Comparison of ENCODE assay signal across 10 cellular contexts in genomic region chr2:86703704-86704370, GRCh38. TPM values are rescaled to one million over a fixed set of nuclear protein-coding genes. Genes with fewer than 3 reads are reported as not detected.
DNase-seq lines count a peak whose midpoint lies in the region; FAIRE-seq and TF ChIP-seq lines count a peak whose summit lies in the region.
"Had no signal": no experiment of that assay in that cellular context is flagged by ENCODE, and none has a peak within 500 bp of the region (broad histone marks: within the 10 kb centered on the region; RNA-seq: fewer than 3 reads in every experiment).

No MANE protein-coding gene starts in this region.

- no peaks in the 10 kb centered on the region for H3K27me3 Mint-ChIP-seq in neural crest cell (ENCODE audit: low read depth)

- H3K36me3 Mint-ChIP-seq in neural crest cell (ENCODE audit: low read depth): peaks cover 9% of the 10 kb centered on the region

- peak overlapping the region; percentile 34 for H3K4me3 Mint-ChIP-seq in neural crest cell
- H3K4me3 Mint-ChIP-seq: activated CD4-positive, alpha-beta T cell treated with anti-CD3 and anti-CD28 coated beads, Interleukin-2, amount 10 ng/mL, durations not matched to agents 7 days and 5 days had no signal

- FAIRE-seq in GM12891 (lab: Jason Lieb, UNC): no peak
- FAIRE-seq: frontal cortex had no signal

- peak; percentile 77 for DNase-seq in DMS53 (lab: John Stamatoyannopoulos, UW)
- DNase-seq in NCI-H2227 treated with DMSO at 0.1 percent for 48 hours (lab: John Stamatoyannopoulos, UW): peak; percentile 22
- peak; percentile 25 for DNase-seq in dermis blood vessel endothelial cell
- no peak for DNase-seq in neural crest cell (ENCODE audit: low read depth, low spot score)
- DNase-seq in erythroblast (lab: John Stamatoyannopoulos, UW): no peak
- DNase-seq in stimulated activated CD4-positive, alpha-beta T cell treated with anti-CD3 and anti-CD28 coated beads, Interleukin-2, amount 100 ng/mL, for 24 hours: no peak
- no peak for DNase-seq in activated naive CD4-positive, alpha-beta T cell (lab: John Stamatoyannopoulos, UW)
- DNase-seq in GM12891 (ENCODE audit: insufficient read length, low spot score): no peak
- DNase-seq: activated CD4-positive, alpha-beta T cell treated with anti-CD3 and anti-CD28 coated beads, Interleukin-2, amount 10 ng/mL, durations not matched to agents 7 days and 5 days had no signal

- TF ChIP-seq POLR2A in erythroblast (IDR thresholded peaks at IDR 0.05; ENCODE audit: low read length): no peak
- no peak for TF ChIP-seq POLR2A in GM12891 (IDR thresholded peaks at IDR 0.05; ENCODE audit: low read depth, low read length)

- peaks cover 10% of the 10 kb centered on the region for H3K9me3 Mint-ChIP-seq in neural crest cell

- TF ChIP-seq CTCF in neural crest cell (conservative IDR thresholded peaks at IDR 0.05): no peak

- peaks cover 17% of the 10 kb centered on the region for H3K4me1 Mint-ChIP-seq in neural crest cell
- H3K4me1 Mint-ChIP-seq: activated CD4-positive, alpha-beta T cell treated with anti-CD3 and anti-CD28 coated beads, Interleukin-2, amount 10 ng/mL, durations not matched to agents 7 days and 5 days had no signal

- no peak overlapping the region for H3K27ac Mint-ChIP-seq in neural crest cell (ENCODE audit: unreplicated experiment)
- H3K27ac Mint-ChIP-seq: activated CD4-positive, alpha-beta T cell treated with anti-CD3 and anti-CD28 coated beads, Interleukin-2, amount 10 ng/mL, durations not matched to agents 7 days and 5 days had no signal

TF ChIP-seq in GM12891, 5 proteins besides CTCF, POLR2A, EP300 and RAD21:
- TF ChIP-seq SPI1 (IDR thresholded peaks at IDR 0.05; ENCODE audit: low read depth, low read length) (no peak), POU2F2 (IDR thresholded peaks at IDR 0.05; ENCODE audit: low read depth, low read length) (no peak), PAX5 (IDR thresholded peaks at IDR 0.05; ENCODE audit: insufficient read depth, low read length, severe bottlenecking) (no peak), TAF1 (IDR thresholded peaks at IDR 0.05; ENCODE audit: low read depth, low read length) (no peak), POLR2AphosphoS5 (IDR thresholded peaks at IDR 0.05; ENCODE audit: low read depth, low read length) (no peak)

RNA-seq across cellular contexts. Expression of gene RMND5A, which starts 16.3 kb away (rescaled TPM):
- 80.9 and 91.2 TPM in 2 replicates for total RNA-seq in dermis blood vessel endothelial cell
- total RNA-seq in neural crest cell: 36.2 and 40.1 TPM in 2 replicates
- 10.1 TPM for polyA plus RNA-seq in GM12891 (2012; ENCODE audit: low read depth, missing spikeins)

Comparison
In these comparisons a context has a peak if more than half of its experiments do, and no peak if none do; other contexts are left out.
1. DNase-seq: peak in DMS53 (single experiment), NCI-H2227 treated with DMSO at 0.1 percent for 48 hours (single experiment) and dermis blood vessel endothelial cell (single experiment); none in neural crest cell (single experiment), erythroblast (0 of 2), stimulated activated CD4-positive, alpha-beta T cell treated with anti-CD3 and anti-CD28 coated beads, Interleukin-2, amount 100 ng/mL, for 24 hours (0 of 2), activated naive CD4-positive, alpha-beta T cell (0 of 4) and GM12891 (single experiment).